Comparison of ENCODE assay signal across 8 cellular contexts in genomic region chr10:132942101-132942739, GRCh38. TPM values are rescaled to one million over a fixed set of nuclear protein-coding genes. Genes with fewer than 3 reads are reported as not detected.
A peak's percentile ranks its signal among the peaks of the same experiment; 100 is the strongest.
DNase-seq lines count a peak whose midpoint lies in the region; ATAC-seq and TF ChIP-seq lines count a peak whose summit lies in the region.

Gene CFAP46, minus strand, starts transcription at chr10:132942570. Its CDS starts 86 bp downstream, at chr10:132942484.

- H2AFZ ChIP-seq in osteoblast (ENCODE audit: low read length) = peak within 1 kb of the TSS; percentile 74

- peak; percentile 57 for DNase-seq in stimulated activated CD4-positive, alpha-beta T cell treated with anti-CD3 and anti-CD28 coated beads, Interleukin-15, amount 100 ng/mL, for 24 hours
- no peak for DNase-seq in stimulated activated CD4-positive, alpha-beta T cell treated with anti-CD3 and anti-CD28 coated beads, Interleukin-1b, Interleukin-23, amount 100 ng/mL, for 48 hours
- DNase-seq in Right ventricle myocardium superior (peak; percentile 67), osteoblast (ENCODE audit: insufficient read length, low spot score, missing footprints) (peak; percentile 96), NCI-H2029 treated with DMSO at 0.1 percent for 48 hours (lab: John Stamatoyannopoulos, UW) (no peak)

- H3K27me3 Mint-ChIP-seq in activated naive CD4-positive, alpha-beta T cell treated with anti-CD3 and anti-CD28 coated beads, Interleukin-2, amount 50 U/mL, for 24 hours = peaks cover 36% of the 10 kb centered on the region

- H3K27ac ChIP-seq in osteoblast (ENCODE audit: low read depth, low read length) = no peak within 1 kb of the TSS

- intact Hi-C loops in Right ventricle myocardium superior (cut with DNase I) = no loop called here

- no peaks in the 10 kb centered on the region for H3K9me3 ChIP-seq in osteoblast (ENCODE audit: low read depth, low read length)

- ATAC-seq in Right ventricle myocardium superior (ENCODE audit: poor library complexity) = peak; percentile 92
- no peak for ATAC-seq in GM18861 (IDR thresholded peaks at IDR 0.05; ENCODE audit: unreplicated experiment)
- no peak for ATAC-seq in HG03342 (IDR thresholded peaks at IDR 0.05; ENCODE audit: unreplicated experiment)

- H3K4me3 Mint-ChIP-seq in activated naive CD4-positive, alpha-beta T cell treated with anti-CD3 and anti-CD28 coated beads, Interleukin-2, amount 50 U/mL, for 24 hours = peak within 1 kb of the TSS; percentile 87

- no peaks in the 10 kb centered on the region for H3K9me3 Mint-ChIP-seq in activated naive CD4-positive, alpha-beta T cell treated with anti-CD3 and anti-CD28 coated beads, Interleukin-2, amount 50 U/mL, for 24 hours

- no peaks in the 10 kb centered on the region for H3K4me1 ChIP-seq in osteoblast (ENCODE audit: insufficient read depth, low read length)

- H3K4me2 ChIP-seq in osteoblast (ENCODE audit: insufficient read depth, low read length) = peak within 1 kb of the TSS; percentile 72

- H3K79me2 ChIP-seq in osteoblast (ENCODE audit: insufficient read depth, low read length) = no peaks in the 10 kb centered on the region

- no peak for TF ChIP-seq CTCF in osteoblast (IDR thresholded peaks at IDR 0.05; ENCODE audit: extremely low read depth, low read depth, low read length)

- no peaks in the 10 kb centered on the region for H3K36me3 Mint-ChIP-seq in activated naive CD4-positive, alpha-beta T cell treated with anti-CD3 and anti-CD28 coated beads, Interleukin-2, amount 50 U/mL, for 24 hours

- H4K20me1 ChIP-seq in osteoblast (ENCODE audit: insufficient read depth, low read length) = no peaks in the 10 kb centered on the region

- H3K36me3 ChIP-seq in osteoblast (ENCODE audit: insufficient read depth, low read length) = no peaks in the 10 kb centered on the region

- H3K4me1 Mint-ChIP-seq in activated naive CD4-positive, alpha-beta T cell treated with anti-CD3 and anti-CD28 coated beads, Interleukin-2, amount 50 U/mL, for 24 hours = peaks cover 5% of the 10 kb centered on the region

- H3K27ac Mint-ChIP-seq in activated naive CD4-positive, alpha-beta T cell treated with anti-CD3 and anti-CD28 coated beads, Interleukin-2, amount 50 U/mL, for 24 hours = peak within 1 kb of the TSS; percentile 77

- peak within 1 kb of the TSS; percentile 70 for H3K4me3 ChIP-seq in osteoblast (ENCODE audit: insufficient read depth, low read length)

- peaks cover 8% of the 10 kb centered on the region for H3K27me3 ChIP-seq in osteoblast (ENCODE audit: insufficient read depth, low read length)

RNA-seq across cellular contexts. Expression of gene CFAP46, which starts in this region (rescaled TPM):
- 1.9 TPM for total RNA-seq in Right ventricle myocardium superior
- total RNA-seq in osteoblast = under 0.01 and 0.29 TPM in 2 replicates

Comparison
In these comparisons a context has a peak if more than half of its experiments do, and no peak if none do; other contexts are left out.
1. DNase-seq: peak in stimulated activated CD4-positive, alpha-beta T cell treated with anti-CD3 and anti-CD28 coated beads, Interleukin-15, amount 100 ng/mL, for 24 hours (single experiment) and Right ventricle myocardium superior (single experiment); none in stimulated activated CD4-positive, alpha-beta T cell treated with anti-CD3 and anti-CD28 coated beads, Interleukin-1b, Interleukin-23, amount 100 ng/mL, for 48 hours (single experiment) and NCI-H2029 treated with DMSO at 0.1 percent for 48 hours (single experiment).
2. Peak in DNase-seq, H3K4me3 ChIP-seq and H3K4me2 ChIP-seq in osteoblast; RNA of the gene not detected or under 1 TPM.